In the genomic region with DNA sequence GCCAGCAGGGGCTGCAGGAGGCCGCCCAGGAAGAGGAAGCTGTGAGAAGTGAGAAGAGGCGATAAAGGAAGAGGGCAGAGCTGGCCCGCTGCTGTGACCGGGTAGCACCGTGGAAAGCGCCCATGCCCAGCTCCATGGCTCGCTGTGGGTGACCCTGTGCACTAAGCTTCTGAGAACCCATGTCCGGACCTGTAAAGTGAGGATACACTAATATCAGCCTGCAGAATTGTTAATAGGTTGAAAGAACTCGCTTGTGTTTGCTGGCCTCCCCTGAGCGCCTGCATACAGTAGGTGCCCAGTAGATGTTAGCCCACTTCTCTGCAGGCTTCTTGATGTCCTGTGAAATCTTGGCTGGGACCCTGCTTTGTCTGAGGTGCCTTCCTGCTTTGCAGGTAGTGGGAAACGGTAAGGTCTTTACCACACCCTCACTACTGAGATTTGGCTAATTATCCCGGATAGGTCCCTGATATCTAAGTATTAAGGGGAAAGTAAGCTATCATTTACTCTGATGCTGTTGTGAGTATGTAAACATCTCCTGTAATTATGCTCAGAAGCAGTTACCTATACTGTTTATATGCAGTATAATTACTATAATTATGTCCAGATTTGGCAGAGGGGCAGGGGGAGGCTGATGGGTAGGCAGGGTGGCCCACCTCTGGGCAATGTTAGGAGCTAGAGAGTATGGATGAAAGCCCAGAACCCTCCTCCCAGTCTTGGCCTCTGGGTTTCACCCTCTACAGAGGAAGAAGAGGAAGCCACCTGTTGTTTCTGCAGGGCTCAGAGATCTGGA, we compare ENCODE assay signal across 1 cellular context.
TF ChIP-seq lines count a peak whose summit lies in the region.

No MANE protein-coding gene starts in this region.

TF ChIP-seq in K562, 482 proteins besides CTCF, POLR2A, EP300 and RAD21 (continues in another document):
- TF ChIP-seq, protein P1, sequence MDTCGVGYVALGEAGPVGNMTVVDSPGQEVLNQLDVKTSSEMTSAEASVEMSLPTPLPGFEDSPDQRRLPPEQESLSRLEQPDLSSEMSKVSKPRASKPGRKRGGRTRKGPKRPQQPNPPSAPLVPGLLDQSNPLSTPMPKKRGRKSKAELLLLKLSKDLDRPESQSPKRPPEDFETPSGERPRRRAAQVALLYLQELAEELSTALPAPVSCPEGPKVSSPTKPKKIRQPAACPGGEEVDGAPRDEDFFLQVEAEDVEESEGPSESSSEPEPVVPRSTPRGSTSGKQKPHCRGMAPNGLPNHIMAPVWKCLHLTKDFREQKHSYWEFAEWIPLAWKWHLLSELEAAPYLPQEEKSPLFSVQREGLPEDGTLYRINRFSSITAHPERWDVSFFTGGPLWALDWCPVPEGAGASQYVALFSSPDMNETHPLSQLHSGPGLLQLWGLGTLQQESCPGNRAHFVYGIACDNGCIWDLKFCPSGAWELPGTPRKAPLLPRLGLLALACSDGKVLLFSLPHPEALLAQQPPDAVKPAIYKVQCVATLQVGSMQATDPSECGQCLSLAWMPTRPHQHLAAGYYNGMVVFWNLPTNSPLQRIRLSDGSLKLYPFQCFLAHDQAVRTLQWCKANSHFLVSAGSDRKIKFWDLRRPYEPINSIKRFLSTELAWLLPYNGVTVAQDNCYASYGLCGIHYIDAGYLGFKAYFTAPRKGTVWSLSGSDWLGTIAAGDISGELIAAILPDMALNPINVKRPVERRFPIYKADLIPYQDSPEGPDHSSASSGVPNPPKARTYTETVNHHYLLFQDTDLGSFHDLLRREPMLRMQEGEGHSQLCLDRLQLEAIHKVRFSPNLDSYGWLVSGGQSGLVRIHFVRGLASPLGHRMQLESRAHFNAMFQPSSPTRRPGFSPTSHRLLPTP (IDR thresholded peaks at IDR 0.05; ENCODE audit: borderline replicate concordance, extremely low read depth, insufficient read length): no peak
- TF ChIP-seq EHMT2 (IDR thresholded peaks at IDR 0.05): peak; percentile 31; the same call in 1 of the 2 replicates
- TF ChIP-seq, protein P2, sequence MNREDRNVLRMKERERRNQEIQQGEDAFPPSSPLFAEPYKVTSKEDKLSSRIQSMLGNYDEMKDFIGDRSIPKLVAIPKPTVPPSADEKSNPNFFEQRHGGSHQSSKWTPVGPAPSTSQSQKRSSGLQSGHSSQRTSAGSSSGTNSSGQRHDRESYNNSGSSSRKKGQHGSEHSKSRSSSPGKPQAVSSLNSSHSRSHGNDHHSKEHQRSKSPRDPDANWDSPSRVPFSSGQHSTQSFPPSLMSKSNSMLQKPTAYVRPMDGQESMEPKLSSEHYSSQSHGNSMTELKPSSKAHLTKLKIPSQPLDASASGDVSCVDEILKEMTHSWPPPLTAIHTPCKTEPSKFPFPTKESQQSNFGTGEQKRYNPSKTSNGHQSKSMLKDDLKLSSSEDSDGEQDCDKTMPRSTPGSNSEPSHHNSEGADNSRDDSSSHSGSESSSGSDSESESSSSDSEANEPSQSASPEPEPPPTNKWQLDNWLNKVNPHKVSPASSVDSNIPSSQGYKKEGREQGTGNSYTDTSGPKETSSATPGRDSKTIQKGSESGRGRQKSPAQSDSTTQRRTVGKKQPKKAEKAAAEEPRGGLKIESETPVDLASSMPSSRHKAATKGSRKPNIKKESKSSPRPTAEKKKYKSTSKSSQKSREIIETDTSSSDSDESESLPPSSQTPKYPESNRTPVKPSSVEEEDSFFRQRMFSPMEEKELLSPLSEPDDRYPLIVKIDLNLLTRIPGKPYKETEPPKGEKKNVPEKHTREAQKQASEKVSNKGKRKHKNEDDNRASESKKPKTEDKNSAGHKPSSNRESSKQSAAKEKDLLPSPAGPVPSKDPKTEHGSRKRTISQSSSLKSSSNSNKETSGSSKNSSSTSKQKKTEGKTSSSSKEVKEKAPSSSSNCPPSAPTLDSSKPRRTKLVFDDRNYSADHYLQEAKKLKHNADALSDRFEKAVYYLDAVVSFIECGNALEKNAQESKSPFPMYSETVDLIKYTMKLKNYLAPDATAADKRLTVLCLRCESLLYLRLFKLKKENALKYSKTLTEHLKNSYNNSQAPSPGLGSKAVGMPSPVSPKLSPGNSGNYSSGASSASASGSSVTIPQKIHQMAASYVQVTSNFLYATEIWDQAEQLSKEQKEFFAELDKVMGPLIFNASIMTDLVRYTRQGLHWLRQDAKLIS (CRISPR knock-in tag; IDR thresholded peaks at IDR 0.05): no peak
- TF ChIP-seq ZNF408 (CRISPR knock-in tag; IDR thresholded peaks at IDR 0.05; ENCODE audit: low read depth): no peak
- TF ChIP-seq PHB (CRISPR knock-in tag; IDR thresholded peaks at IDR 0.05): no peak
- peak; percentile 7; the same call in 1 of the 2 replicates for TF ChIP-seq MBD2 (IDR thresholded peaks at IDR 0.05; ENCODE audit: borderline replicate concordance, low read depth)
- no peak for TF ChIP-seq TBL1XR1 (IDR thresholded peaks at IDR 0.05; ENCODE audit: low read length in 2 of 2)
- TF ChIP-seq, protein P3, sequence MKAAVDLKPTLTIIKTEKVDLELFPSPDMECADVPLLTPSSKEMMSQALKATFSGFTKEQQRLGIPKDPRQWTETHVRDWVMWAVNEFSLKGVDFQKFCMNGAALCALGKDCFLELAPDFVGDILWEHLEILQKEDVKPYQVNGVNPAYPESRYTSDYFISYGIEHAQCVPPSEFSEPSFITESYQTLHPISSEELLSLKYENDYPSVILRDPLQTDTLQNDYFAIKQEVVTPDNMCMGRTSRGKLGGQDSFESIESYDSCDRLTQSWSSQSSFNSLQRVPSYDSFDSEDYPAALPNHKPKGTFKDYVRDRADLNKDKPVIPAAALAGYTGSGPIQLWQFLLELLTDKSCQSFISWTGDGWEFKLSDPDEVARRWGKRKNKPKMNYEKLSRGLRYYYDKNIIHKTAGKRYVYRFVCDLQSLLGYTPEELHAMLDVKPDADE (conservative IDR thresholded peaks at IDR 0.05; ENCODE audit: control insufficient read depth, low read depth, low read length): no peak
- no peak for TF ChIP-seq ZFX (CRISPR knock-in tag; IDR thresholded peaks at IDR 0.05)
- TF ChIP-seq, protein P4, sequence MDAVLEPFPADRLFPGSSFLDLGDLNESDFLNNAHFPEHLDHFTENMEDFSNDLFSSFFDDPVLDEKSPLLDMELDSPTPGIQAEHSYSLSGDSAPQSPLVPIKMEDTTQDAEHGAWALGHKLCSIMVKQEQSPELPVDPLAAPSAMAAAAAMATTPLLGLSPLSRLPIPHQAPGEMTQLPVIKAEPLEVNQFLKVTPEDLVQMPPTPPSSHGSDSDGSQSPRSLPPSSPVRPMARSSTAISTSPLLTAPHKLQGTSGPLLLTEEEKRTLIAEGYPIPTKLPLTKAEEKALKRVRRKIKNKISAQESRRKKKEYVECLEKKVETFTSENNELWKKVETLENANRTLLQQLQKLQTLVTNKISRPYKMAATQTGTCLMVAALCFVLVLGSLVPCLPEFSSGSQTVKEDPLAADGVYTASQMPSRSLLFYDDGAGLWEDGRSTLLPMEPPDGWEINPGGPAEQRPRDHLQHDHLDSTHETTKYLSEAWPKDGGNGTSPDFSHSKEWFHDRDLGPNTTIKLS (IDR thresholded peaks at IDR 0.05; ENCODE audit: borderline replicate concordance, low read depth): no peak
- no peak for TF ChIP-seq ZNF274 (IDR thresholded peaks at IDR 0.05; ENCODE audit: borderline replicate concordance, low read depth, low read length)
- no peak for TF ChIP-seq IRF2 (CRISPR knock-in tag; IDR thresholded peaks at IDR 0.05)
- TF ChIP-seq ZNF3 (CRISPR knock-in tag; IDR thresholded peaks at IDR 0.05): no peak
- 0 out of 2 replicates have a peak, but pooled peaks have one; percentile 4 for TF ChIP-seq STAT5A (IDR thresholded peaks at IDR 0.05; ENCODE audit: borderline replicate concordance, low read length)
- TF ChIP-seq ZNF507 (tag; conservative IDR thresholded peaks at IDR 0.05): no peak
- TF ChIP-seq HCFC1 (IDR thresholded peaks at IDR 0.05; ENCODE audit: low read depth, low read length): 0 out of 2 replicates have a peak, but pooled peaks have one; percentile 9
- TF ChIP-seq KLF6 (CRISPR knock-in tag; IDR thresholded peaks at IDR 0.05; ENCODE audit: borderline replicate concordance): no peak
- peak; percentile 53 for TF ChIP-seq ZFP36 (IDR thresholded peaks at IDR 0.05; ENCODE audit: low read depth, low read length, partially characterized antibody)
- TF ChIP-seq HDAC2 (IDR thresholded peaks at IDR 0.05): no peak
- no peak for TF ChIP-seq ZNF263 (CRISPR knock-in tag; IDR thresholded peaks at IDR 0.05; ENCODE audit: borderline replicate concordance)
- TF ChIP-seq, protein P5, sequence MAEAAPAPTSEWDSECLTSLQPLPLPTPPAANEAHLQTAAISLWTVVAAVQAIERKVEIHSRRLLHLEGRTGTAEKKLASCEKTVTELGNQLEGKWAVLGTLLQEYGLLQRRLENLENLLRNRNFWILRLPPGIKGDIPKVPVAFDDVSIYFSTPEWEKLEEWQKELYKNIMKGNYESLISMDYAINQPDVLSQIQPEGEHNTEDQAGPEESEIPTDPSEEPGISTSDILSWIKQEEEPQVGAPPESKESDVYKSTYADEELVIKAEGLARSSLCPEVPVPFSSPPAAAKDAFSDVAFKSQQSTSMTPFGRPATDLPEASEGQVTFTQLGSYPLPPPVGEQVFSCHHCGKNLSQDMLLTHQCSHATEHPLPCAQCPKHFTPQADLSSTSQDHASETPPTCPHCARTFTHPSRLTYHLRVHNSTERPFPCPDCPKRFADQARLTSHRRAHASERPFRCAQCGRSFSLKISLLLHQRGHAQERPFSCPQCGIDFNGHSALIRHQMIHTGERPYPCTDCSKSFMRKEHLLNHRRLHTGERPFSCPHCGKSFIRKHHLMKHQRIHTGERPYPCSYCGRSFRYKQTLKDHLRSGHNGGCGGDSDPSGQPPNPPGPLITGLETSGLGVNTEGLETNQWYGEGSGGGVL (CRISPR knock-in tag; IDR thresholded peaks at IDR 0.05): no peak
- no peak for TF ChIP-seq KLF16 (IDR thresholded peaks at IDR 0.05)
- TF ChIP-seq, protein P6, sequence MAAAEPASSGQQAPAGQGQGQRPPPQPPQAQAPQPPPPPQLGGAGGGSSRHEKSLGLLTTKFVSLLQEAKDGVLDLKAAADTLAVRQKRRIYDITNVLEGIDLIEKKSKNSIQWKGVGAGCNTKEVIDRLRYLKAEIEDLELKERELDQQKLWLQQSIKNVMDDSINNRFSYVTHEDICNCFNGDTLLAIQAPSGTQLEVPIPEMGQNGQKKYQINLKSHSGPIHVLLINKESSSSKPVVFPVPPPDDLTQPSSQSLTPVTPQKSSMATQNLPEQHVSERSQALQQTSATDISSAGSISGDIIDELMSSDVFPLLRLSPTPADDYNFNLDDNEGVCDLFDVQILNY (CRISPR knock-in tag; IDR thresholded peaks at IDR 0.05): no peak
- TF ChIP-seq, protein P7, sequence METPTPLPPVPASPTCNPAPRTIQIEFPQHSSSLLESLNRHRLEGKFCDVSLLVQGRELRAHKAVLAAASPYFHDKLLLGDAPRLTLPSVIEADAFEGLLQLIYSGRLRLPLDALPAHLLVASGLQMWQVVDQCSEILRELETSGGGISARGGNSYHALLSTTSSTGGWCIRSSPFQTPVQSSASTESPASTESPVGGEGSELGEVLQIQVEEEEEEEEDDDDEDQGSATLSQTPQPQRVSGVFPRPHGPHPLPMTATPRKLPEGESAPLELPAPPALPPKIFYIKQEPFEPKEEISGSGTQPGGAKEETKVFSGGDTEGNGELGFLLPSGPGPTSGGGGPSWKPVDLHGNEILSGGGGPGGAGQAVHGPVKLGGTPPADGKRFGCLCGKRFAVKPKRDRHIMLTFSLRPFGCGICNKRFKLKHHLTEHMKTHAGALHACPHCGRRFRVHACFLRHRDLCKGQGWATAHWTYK (CRISPR knock-in tag; IDR thresholded peaks at IDR 0.05): no peak
- no peak for TF ChIP-seq ARHGAP35 (IDR thresholded peaks at IDR 0.05; ENCODE audit: partially characterized antibody)
- TF ChIP-seq EWSR1 (IDR thresholded peaks at IDR 0.05; ENCODE audit: borderline replicate concordance, low read depth, partially characterized antibody): no peak
- TF ChIP-seq, protein P8, sequence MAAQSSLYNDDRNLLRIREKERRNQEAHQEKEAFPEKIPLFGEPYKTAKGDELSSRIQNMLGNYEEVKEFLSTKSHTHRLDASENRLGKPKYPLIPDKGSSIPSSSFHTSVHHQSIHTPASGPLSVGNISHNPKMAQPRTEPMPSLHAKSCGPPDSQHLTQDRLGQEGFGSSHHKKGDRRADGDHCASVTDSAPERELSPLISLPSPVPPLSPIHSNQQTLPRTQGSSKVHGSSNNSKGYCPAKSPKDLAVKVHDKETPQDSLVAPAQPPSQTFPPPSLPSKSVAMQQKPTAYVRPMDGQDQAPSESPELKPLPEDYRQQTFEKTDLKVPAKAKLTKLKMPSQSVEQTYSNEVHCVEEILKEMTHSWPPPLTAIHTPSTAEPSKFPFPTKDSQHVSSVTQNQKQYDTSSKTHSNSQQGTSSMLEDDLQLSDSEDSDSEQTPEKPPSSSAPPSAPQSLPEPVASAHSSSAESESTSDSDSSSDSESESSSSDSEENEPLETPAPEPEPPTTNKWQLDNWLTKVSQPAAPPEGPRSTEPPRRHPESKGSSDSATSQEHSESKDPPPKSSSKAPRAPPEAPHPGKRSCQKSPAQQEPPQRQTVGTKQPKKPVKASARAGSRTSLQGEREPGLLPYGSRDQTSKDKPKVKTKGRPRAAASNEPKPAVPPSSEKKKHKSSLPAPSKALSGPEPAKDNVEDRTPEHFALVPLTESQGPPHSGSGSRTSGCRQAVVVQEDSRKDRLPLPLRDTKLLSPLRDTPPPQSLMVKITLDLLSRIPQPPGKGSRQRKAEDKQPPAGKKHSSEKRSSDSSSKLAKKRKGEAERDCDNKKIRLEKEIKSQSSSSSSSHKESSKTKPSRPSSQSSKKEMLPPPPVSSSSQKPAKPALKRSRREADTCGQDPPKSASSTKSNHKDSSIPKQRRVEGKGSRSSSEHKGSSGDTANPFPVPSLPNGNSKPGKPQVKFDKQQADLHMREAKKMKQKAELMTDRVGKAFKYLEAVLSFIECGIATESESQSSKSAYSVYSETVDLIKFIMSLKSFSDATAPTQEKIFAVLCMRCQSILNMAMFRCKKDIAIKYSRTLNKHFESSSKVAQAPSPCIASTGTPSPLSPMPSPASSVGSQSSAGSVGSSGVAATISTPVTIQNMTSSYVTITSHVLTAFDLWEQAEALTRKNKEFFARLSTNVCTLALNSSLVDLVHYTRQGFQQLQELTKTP (IDR thresholded peaks at IDR 0.05; ENCODE audit: low read depth in 1 of 2, partially characterized antibody in 2 of 2): no peak
- TF ChIP-seq SAP30 (IDR thresholded peaks at IDR 0.05; ENCODE audit: borderline replicate concordance, insufficient read depth, low read depth, low read length, poor library complexity, severe bottlenecking): no peak
- 0 out of 2 replicates have a peak, but pooled peaks have one; percentile 25 for TF ChIP-seq JUND (IDR thresholded peaks at IDR 0.05; ENCODE audit: borderline replicate concordance, low read depth, low read length)
- no peak for TF ChIP-seq JUND (tag; IDR thresholded peaks at IDR 0.05; ENCODE audit: borderline replicate concordance, low read depth, low read length)
- no peak for TF ChIP-seq MCM2 (IDR thresholded peaks at IDR 0.05; ENCODE audit: low read depth)
- TF ChIP-seq SMARCA4 (IDR thresholded peaks at IDR 0.05): peak; percentile 12; the same call in 1 of the 2 replicates
- peak in 1 of 2 experiments; percentile 71; a peak in 1 of 4 replicates for TF ChIP-seq RCOR1 (IDR thresholded peaks at IDR 0.05; ENCODE audit: borderline replicate concordance in 1 of 2, low read depth in 2 of 2, low read length in 2 of 2)
- no peak for TF ChIP-seq ZNF431 (CRISPR knock-in tag; IDR thresholded peaks at IDR 0.05)
- TF ChIP-seq, protein P9, sequence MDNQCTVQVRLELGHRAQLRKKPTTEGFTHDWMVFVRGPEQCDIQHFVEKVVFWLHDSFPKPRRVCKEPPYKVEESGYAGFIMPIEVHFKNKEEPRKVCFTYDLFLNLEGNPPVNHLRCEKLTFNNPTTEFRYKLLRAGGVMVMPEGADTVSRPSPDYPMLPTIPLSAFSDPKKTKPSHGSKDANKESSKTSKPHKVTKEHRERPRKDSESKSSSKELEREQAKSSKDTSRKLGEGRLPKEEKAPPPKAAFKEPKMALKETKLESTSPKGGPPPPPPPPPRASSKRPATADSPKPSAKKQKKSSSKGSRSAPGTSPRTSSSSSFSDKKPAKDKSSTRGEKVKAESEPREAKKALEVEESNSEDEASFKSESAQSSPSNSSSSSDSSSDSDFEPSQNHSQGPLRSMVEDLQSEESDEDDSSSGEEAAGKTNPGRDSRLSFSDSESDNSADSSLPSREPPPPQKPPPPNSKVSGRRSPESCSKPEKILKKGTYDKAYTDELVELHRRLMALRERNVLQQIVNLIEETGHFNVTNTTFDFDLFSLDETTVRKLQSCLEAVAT (IDR thresholded peaks at IDR 0.05): no peak
- no peak for TF ChIP-seq MCM3 (IDR thresholded peaks at IDR 0.05)
